12 cellular contexts compared by ENCODE assay signal in the genomic region with DNA sequence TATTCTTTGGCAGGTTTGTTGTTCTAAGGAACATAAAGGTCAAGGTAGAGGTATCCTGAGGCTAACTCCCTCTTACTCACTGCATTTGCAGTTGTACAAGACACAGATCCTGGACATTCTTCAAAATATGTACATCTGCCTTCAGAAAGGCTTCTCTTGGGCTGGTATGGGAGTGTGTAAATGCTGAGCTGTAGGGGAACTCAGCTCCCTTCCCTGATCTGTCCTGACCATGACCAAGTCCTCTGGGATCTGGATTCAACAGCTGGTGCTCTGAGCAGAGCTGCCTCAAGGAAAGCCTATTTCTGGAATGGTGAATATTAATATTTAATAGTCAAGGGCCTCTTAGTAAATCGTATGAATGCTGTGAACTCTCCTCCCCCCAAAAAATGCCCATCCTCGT.
A peak's percentile ranks its signal among the peaks of the same experiment; 100 is the strongest.
DNase-seq lines count a peak whose midpoint lies in the region; ATAC-seq and TF ChIP-seq lines count a peak whose summit lies in the region.
"Had no signal": no experiment of that assay in that cellular context is flagged by ENCODE, and none has a peak within 500 bp of the region (broad histone marks: within the 10 kb centered on the region; RNA-seq: fewer than 3 reads in every experiment).

No MANE protein-coding gene starts in this region.

- H4K91ac ChIP-seq in mesenchymal stem cell (ENCODE audit: low read length) = no peak overlapping the region

- H3K4me2 ChIP-seq in mesenchymal stem cell (ENCODE audit: low read length, poor library complexity, severe bottlenecking) = no peak overlapping the region

- H3K14ac ChIP-seq in mesenchymal stem cell (ENCODE audit: low read length in 2 of 2) = no peak overlapping the region

- no peak overlapping the region for H3K18ac ChIP-seq in mesenchymal stem cell (ENCODE audit: low read depth in 1 of 2, low read length in 2 of 2)

- no peaks in the 10 kb centered on the region for H3K9me3 Mint-ChIP-seq in CD4-positive, alpha-beta T cell
- no peaks in the 10 kb centered on the region for H3K9me3 Mint-ChIP-seq in T-cell

- H3K9me3 ChIP-seq in CD4-positive, alpha-beta T cell (ENCODE audit: control insufficient read depth, low read length) = no peaks in the 10 kb centered on the region
- no peaks in the 10 kb centered on the region for H3K9me3 ChIP-seq in mesenchymal stem cell (ENCODE audit: control insufficient read depth, low read length)

- peak overlapping the region; percentile 66 for H3K9ac ChIP-seq in mesenchymal stem cell (ENCODE audit: low read length)

- 88% methylated on average over 2 of the region's 2 CpGs for WGBS in mesenchymal stem cell

- H2BK5ac ChIP-seq in mesenchymal stem cell (ENCODE audit: low read depth, low read length, poor library complexity, severe bottlenecking) = no peak overlapping the region

- CTCF ChIA-PET in CD4-positive, alpha-beta T cell (lab: Charles Lee) = no interaction called here
- CTCF ChIA-PET in T-cell (lab: Charles Lee) = no interaction called here

- intact Hi-C loops in CD4-positive, alpha-beta T cell (cut with DNase I, micrococcal nuclease) = loop anchor here in 1 of 2 experiments (5.0 kb wide), 1 partner anchor 114 kb away; a partner anchor contains a TSS

- peak overlapping the region; percentile 83 for H3K27ac Mint-ChIP-seq in CD4-positive, alpha-beta T cell
- peak overlapping the region; percentile 93 to 95 for H3K27ac Mint-ChIP-seq in T-cell

- H3K4me3 Mint-ChIP-seq in CD4-positive, alpha-beta T cell = peak overlapping the region; percentile 43
- H3K4me3 Mint-ChIP-seq in T-cell = peak overlapping the region; percentile 57 to 70 (median 62)
- H3K4me3 Mint-ChIP-seq: CD14-positive monocyte had no signal

- H2BK15ac ChIP-seq in mesenchymal stem cell (ENCODE audit: low read depth, poor library complexity, severe bottlenecking) = no peak overlapping the region

- H3K27me3 ChIP-seq in CD4-positive, alpha-beta T cell (ENCODE audit: control insufficient read depth, insufficient read depth, low read length) = no peaks in the 10 kb centered on the region
- peaks cover 0 to 9% of the 10 kb centered on the region in 2 experiments for H3K27me3 ChIP-seq in mesenchymal stem cell (ENCODE audit: control insufficient read depth in 1 of 2, insufficient read depth in 1 of 2, low read length in 2 of 2)

- H3K4me3 ChIP-seq in mesenchymal stem cell (ENCODE audit: insufficient read depth in 1 of 2, low read depth in 1 of 2, low read length in 2 of 2) = peak overlapping the region in 1 of 2 experiments; percentile 66

- H3K4me1 ChIP-seq in mesenchymal stem cell (ENCODE audit: control insufficient read depth, insufficient read depth, low read depth, low read length) = no peaks in the 10 kb centered on the region

- no peak overlapping the region for H3K4ac ChIP-seq in mesenchymal stem cell (ENCODE audit: low read depth in 1 of 2, low read length in 2 of 2)

- no peak for TF ChIP-seq CTCF in CD4-positive, alpha-beta T cell (IDR thresholded peaks at IDR 0.05)
- no peak for TF ChIP-seq CTCF in GM10266 (IDR thresholded peaks at IDR 0.05; ENCODE audit: control insufficient read depth, insufficient read depth, low read depth, missing control alignments)

- no peaks in the 10 kb centered on the region for H3K27me3 Mint-ChIP-seq in CD4-positive, alpha-beta T cell
- H3K27me3 Mint-ChIP-seq in T-cell = no peaks in the 10 kb centered on the region

- peak overlapping the region; percentile 27 for H3K27ac ChIP-seq in CD4-positive, alpha-beta T cell (ENCODE audit: low read depth, low read length)
- no peak overlapping the region for H3K27ac ChIP-seq in mesenchymal stem cell (ENCODE audit: low read length, poor library complexity, severe bottlenecking)

- no peak for DNase-seq in CD4-positive, alpha-beta T cell
- DNase-seq in T-cell (no peak), mesenchymal stem cell (no peak), EL (no peak), NCI-H1436 (lab: John Stamatoyannopoulos, UW) (no peak), GM10266 (ENCODE audit: extremely low spot score) (no peak)
- DNase-seq: activated gamma-delta T cell, NCI-H345 had no signal

- H3K79me1 ChIP-seq in mesenchymal stem cell (replicated peaks; ENCODE audit: low read length, poor library complexity, severe bottlenecking) = no peaks in the 10 kb centered on the region

- no peak overlapping the region for H2AFZ ChIP-seq in mesenchymal stem cell (ENCODE audit: low read depth, low read length)

- no peak overlapping the region for H4K8ac ChIP-seq in mesenchymal stem cell (ENCODE audit: low read length)

- POLR2A ChIA-PET in CD4-positive, alpha-beta T cell (lab: Charles Lee) = interaction anchor here (0.8 to 1.5 kb wide), 6 partner anchors 8 to 122 kb away, joined by 3 to 4 read pairs (median 3); no protein-coding TSS in a partner anchor
- POLR2A ChIA-PET in T-cell (lab: Charles Lee) = interaction anchor here in 1 of 2 donors (0.7 kb wide), 1 partner anchor 281 kb away, joined by 3 read pairs; no protein-coding TSS in a partner anchor

- no peak overlapping the region for H2BK12ac ChIP-seq in mesenchymal stem cell (ENCODE audit: low read length in 2 of 2)

- no peak overlapping the region for H2BK120ac ChIP-seq in mesenchymal stem cell (ENCODE audit: low read depth, low read length)

- ATAC-seq in CD4-positive, alpha-beta T cell (ENCODE audit: poor library complexity) = no peak
- ATAC-seq in GM19452 (IDR thresholded peaks at IDR 0.05; ENCODE audit: unreplicated experiment) (peak; percentile 18), T-cell (replicated peaks in 1 of 4) (peak in 2 of 4 experiments; percentile 20 to 25), HG03095 (IDR thresholded peaks at IDR 0.05; ENCODE audit: unreplicated experiment) (no peak)
- ATAC-seq: HCT116 had no signal

- no peak overlapping the region for H2AK5ac ChIP-seq in mesenchymal stem cell (ENCODE audit: low read length, severe bottlenecking)

- H3K23ac ChIP-seq in mesenchymal stem cell (ENCODE audit: low read length in 2 of 2) = no peak overlapping the region

- H3K36me3 ChIP-seq in mesenchymal stem cell (ENCODE audit: control insufficient read depth in 1 of 2, insufficient read depth in 2 of 2, low read depth in 1 of 2, low read length in 2 of 2) = no peaks in the 10 kb centered on the region

- peaks cover 61% of the 10 kb centered on the region for H3K4me1 Mint-ChIP-seq in CD4-positive, alpha-beta T cell (ENCODE audit: low read depth)
- H3K4me1 Mint-ChIP-seq in T-cell = peaks cover 52 to 57% (median 55%) of the 10 kb centered on the region in 3 donors

- no peaks in the 10 kb centered on the region for H3K36me3 Mint-ChIP-seq in CD4-positive, alpha-beta T cell (ENCODE audit: low read depth)
- no peaks in the 10 kb centered on the region for H3K36me3 Mint-ChIP-seq in T-cell
